In the genomic region with DNA sequence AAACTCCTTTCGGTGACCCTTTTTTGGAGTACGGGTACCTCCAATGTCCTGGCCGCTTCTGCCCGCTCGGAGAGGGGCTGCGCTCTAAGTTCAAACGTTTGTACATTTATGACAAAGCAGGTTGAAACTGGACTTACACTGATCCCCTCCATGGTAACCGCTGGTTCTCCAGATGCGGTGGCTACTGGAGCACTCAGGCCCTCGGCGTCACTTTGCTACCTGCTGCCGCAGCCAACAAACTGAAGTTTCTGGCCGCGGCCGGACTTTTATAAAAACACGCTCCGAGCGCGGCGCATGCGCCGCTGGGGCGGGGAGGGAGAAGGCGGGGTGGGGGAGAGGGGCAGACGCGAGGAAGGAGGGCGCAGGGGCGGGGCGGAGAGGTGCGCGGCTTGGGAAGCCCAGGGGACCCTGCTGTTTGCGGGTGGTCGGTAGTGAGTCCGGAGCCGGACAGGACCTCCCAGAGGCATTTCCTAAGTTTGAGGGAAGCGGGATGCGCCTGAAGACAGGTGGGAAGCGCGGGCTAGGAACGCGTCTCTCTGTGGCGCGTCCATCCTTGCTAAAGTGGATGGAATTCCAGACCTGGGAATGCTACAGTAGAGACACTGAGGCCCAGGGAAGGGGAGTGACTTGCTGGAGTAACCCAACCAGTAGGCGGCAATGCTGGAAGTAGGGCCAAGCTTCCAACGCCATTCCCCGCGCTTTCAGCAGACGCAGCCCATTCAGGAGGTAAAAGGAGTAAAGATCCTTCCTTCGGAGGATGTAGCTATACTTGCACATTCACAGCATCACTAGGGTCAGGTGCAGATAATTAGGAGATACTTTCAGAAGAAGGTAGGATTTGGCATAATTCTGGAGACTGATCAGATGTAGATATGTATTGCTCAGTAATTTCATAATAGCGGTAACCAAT, we compare ENCODE assay signal across 8 cellular contexts. TPM values are rescaled to one million over a fixed set of nuclear protein-coding genes. Genes with fewer than 3 reads are reported as not detected.
DNase-seq lines count a peak whose midpoint lies in the region; ATAC-seq, FAIRE-seq and TF ChIP-seq lines count a peak whose summit lies in the region.

A gene (minus strand): TSS at position 241 of the 910 bp plus-strand sequence. CDS start 89 bp downstream, at position 152.

- no peak within 1 kb of the TSS for H3K27ac ChIP-seq in fibroblast of lung (ENCODE audit: insufficient read depth, low read length)

- DNase-seq in GM18507 (ENCODE audit: extremely low spot score, insufficient read length, low read depth) (peak; percentile 78), NOMO-1 treated with dmso at 0.1 percent for 144 hours (lab: John Stamatoyannopoulos, UW; ENCODE audit: unreplicated experiment) (peak; percentile 65), fibroblast of lung (ENCODE audit: low read depth in 2 of 2) (peak; percentile 23 to 28), nephron progenitor cell (peak; percentile 94)
- peak; percentile 98 for DNase-seq in activated T-cell treated with anti-CD3 and anti-CD28 coated beads, Interleukin-2, amount 50 U/mL, for 1 hour
- DNase-seq in stimulated activated naive CD8-positive, alpha-beta T cell treated with anti-CD3 and anti-CD28 coated beads, Interleukin-15, Interleukin-2, amounts not matched to agents 100 U/mL and 50 U/mL, for 24 hours, result peak; percentile 88

- ATAC-seq in HG03571 (IDR thresholded peaks at IDR 0.05; ENCODE audit: unreplicated experiment), result peak; percentile 27
- ATAC-seq in stimulated activated naive CD8-positive, alpha-beta T cell treated with anti-CD3 and anti-CD28 coated beads, Interleukin-15, Interleukin-2, amounts not matched to agents 100 U/mL and 50 U/mL, for 24 hours, result peak; percentile 25
- no peak for ATAC-seq in HG03457 (IDR thresholded peaks at IDR 0.05; ENCODE audit: unreplicated experiment)

- H3K27ac Mint-ChIP-seq in nephron progenitor cell, result peak within 1 kb of the TSS; percentile 96

- TF ChIP-seq CTCF in fibroblast of lung (conservative IDR thresholded peaks at IDR 0.05 in 1 of 2, IDR thresholded peaks at IDR 0.05 in 1 of 2; ENCODE audit: low read depth in 1 of 2, low read length in 2 of 2) (peak in 1 of 2 donors; percentile 23), nephron progenitor cell (IDR thresholded peaks at IDR 0.05) (peak; percentile 14)

- H4K20me1 ChIP-seq in fibroblast of lung (ENCODE audit: control insufficient read depth, extremely low read depth, insufficient read depth, low read length), result no peaks in the 10 kb centered on the region

- H3K4me1 Mint-ChIP-seq in nephron progenitor cell, result peaks cover 76% of the 10 kb centered on the region

- peak within 1 kb of the TSS; percentile 66 for H3K4me2 ChIP-seq in fibroblast of lung (ENCODE audit: extremely low read depth, insufficient read depth, low read length)

- no peaks in the 10 kb centered on the region for H3K9me3 ChIP-seq in fibroblast of lung (ENCODE audit: control insufficient read depth, insufficient read depth, low read depth, low read length)

- peak; percentile 75 for FAIRE-seq in GM18507 (lab: Jason Lieb, UNC)

- H3K36me3 ChIP-seq in fibroblast of lung (ENCODE audit: control insufficient read depth, insufficient read depth, low read length), result no peaks in the 10 kb centered on the region

- H3K4me3 Mint-ChIP-seq in nephron progenitor cell, result peak within 1 kb of the TSS; percentile 96

- H3K9ac ChIP-seq in fibroblast of lung (ENCODE audit: insufficient read depth, low read length), result no peak within 1 kb of the TSS

- H3K4me3 ChIP-seq in fibroblast of lung (replicated peaks in 1 of 4; ENCODE audit: control extremely low read depth in 1 of 4, insufficient read depth in 1 of 4, low read depth in 3 of 4, low read length in 4 of 4), result peak within 1 kb of the TSS in 3 of 4 experiments; percentile 25 to 48 (median 44)

- no peaks in the 10 kb centered on the region for H3K9me3 Mint-ChIP-seq in nephron progenitor cell

- H3K79me2 ChIP-seq in fibroblast of lung (ENCODE audit: control insufficient read depth, insufficient read depth, low read length), result no peaks in the 10 kb centered on the region

- no peak within 1 kb of the TSS for H2AFZ ChIP-seq in fibroblast of lung (ENCODE audit: low read length)

- H3K27me3 Mint-ChIP-seq in nephron progenitor cell (ENCODE audit: low read depth, poor library complexity), result no peaks in the 10 kb centered on the region

- H3K27me3 ChIP-seq in fibroblast of lung (ENCODE audit: control insufficient read depth, insufficient read depth, low read length), result peaks cover 31% of the 10 kb centered on the region

- peaks cover 23% of the 10 kb centered on the region for H3K36me3 Mint-ChIP-seq in nephron progenitor cell (ENCODE audit: low read depth)

- peaks cover 2% of the 10 kb centered on the region for H3K4me1 ChIP-seq in fibroblast of lung (ENCODE audit: control insufficient read depth, extremely low read depth, insufficient read depth, low read length)

RNA-seq across cellular contexts. Expression of the gene that starts here (rescaled TPM):
- under 0.01 TPM in 1 of 2 replicates, not detected in the other for total RNA-seq in fibroblast of lung
- polyA plus RNA-seq in fibroblast of lung, result 0.03 and 0.05 TPM in 2 replicates
- not detected in 2 replicates for polyA plus RNA-seq in fibroblast of lung (2012)
- polyA minus RNA-seq in fibroblast of lung (ENCODE audit: low replicate concordance), result not detected in 2 replicates

Comparison
In these comparisons a context has a peak if more than half of its experiments do, and no peak if none do; other contexts are left out.
1. Peak in DNase-seq, H3K4me3 ChIP-seq and H3K4me2 ChIP-seq in fibroblast of lung; RNA of the gene not detected or under 1 TPM.
2. DNase-seq: peak in every context shown above with its lines; median percentile 98 in activated T-cell treated with anti-CD3 and anti-CD28 coated beads, Interleukin-2, amount 50 U/mL, for 1 hour; 94 in nephron progenitor cell; 88 in stimulated activated naive CD8-positive, alpha-beta T cell treated with anti-CD3 and anti-CD28 coated beads, Interleukin-15, Interleukin-2, amounts not matched to agents 100 U/mL and 50 U/mL, for 24 hours; 78 in GM18507; 65 in NOMO-1 treated with dmso at 0.1 percent for 144 hours; 26 in fibroblast of lung.